Comparison of ENCODE assay signal across 12 cellular contexts in genomic region chr9:69645488-69645887, GRCh38. TPM values are rescaled to one million over a fixed set of nuclear protein-coding genes. Genes with fewer than 3 reads are reported as not detected.
A peak's percentile ranks its signal among the peaks of the same experiment; 100 is the strongest.
DNase-seq lines count a peak whose midpoint lies in the region; ATAC-seq, FAIRE-seq and TF ChIP-seq lines count a peak whose summit lies in the region.
"Had no signal": no experiment of that assay in that cellular context is flagged by ENCODE, and none has a peak within 500 bp of the region (broad histone marks: within the 10 kb centered on the region; RNA-seq: fewer than 3 reads in every experiment).

No MANE protein-coding gene starts in this region.

- no peak overlapping the region for H3K4me3 Mint-ChIP-seq in endodermal cell
- H3K4me3 Mint-ChIP-seq: dendritic cell treated with granulocyte-macrophage colony-stimulating factor and Interleukin-4, amounts not matched to agents 40 ng/mL and 50 ng/mL, for 4 days had no signal

- peaks cover 28% of the 10 kb centered on the region for H3K4me1 Mint-ChIP-seq in endodermal cell

- H3K27me3 ChIP-seq in endodermal cell (ENCODE audit: control insufficient read depth, insufficient read depth, low read length, poor library complexity, severe bottlenecking) = no peaks in the 10 kb centered on the region
- H3K27me3 ChIP-seq: hepatocyte, neutrophil had no signal

- WGBS in endodermal cell (ENCODE audit: insufficient coverage in 1 of 2, insufficient read length in 1 of 2), 2 experiments = 84 to 87% methylated on average over 8 to 10 of the region's 10 CpGs

- no peak overlapping the region for H3K27ac Mint-ChIP-seq in endodermal cell
- H3K27ac Mint-ChIP-seq: dendritic cell treated with granulocyte-macrophage colony-stimulating factor and Interleukin-4, amounts not matched to agents 40 ng/mL and 50 ng/mL, for 4 days had no signal

- no peaks in the 10 kb centered on the region for H3K9me3 ChIP-seq in endodermal cell (ENCODE audit: control insufficient read depth, low read length)
- H3K9me3 ChIP-seq: neutrophil had no signal

- ATAC-seq in GM18870 (IDR thresholded peaks at IDR 0.05; ENCODE audit: unreplicated experiment) = no peak
- no peak for ATAC-seq in HG02610 (IDR thresholded peaks at IDR 0.05; ENCODE audit: unreplicated experiment)
- no peak for ATAC-seq in GM18861 (IDR thresholded peaks at IDR 0.05; ENCODE audit: unreplicated experiment)

- H3K27me3 Mint-ChIP-seq in endodermal cell (ENCODE audit: insufficient read depth) = no peaks in the 10 kb centered on the region
- H3K27me3 Mint-ChIP-seq: dendritic cell treated with granulocyte-macrophage colony-stimulating factor and Interleukin-4, amounts not matched to agents 40 ng/mL and 50 ng/mL, for 4 days had no signal

- H3K36me3 ChIP-seq in endodermal cell (ENCODE audit: control insufficient read depth, insufficient read depth, low read length) = no peaks in the 10 kb centered on the region
- H3K36me3 ChIP-seq: neutrophil had no signal

- no peak overlapping the region for H3K27ac ChIP-seq in endodermal cell (ENCODE audit: low read depth, low read length)
- H3K27ac ChIP-seq: hepatocyte, neutrophil had no signal

- no peak for FAIRE-seq in GM19239 (lab: Jason Lieb, UNC)

- DNase-seq in DMS79 treated with DMSO at 0.1 percent for 48 hours (lab: John Stamatoyannopoulos, UW) = peak; percentile 27
- peak; percentile 83 for DNase-seq in NCI-H2107 treated with DMSO at 0.1 percent for 48 hours (lab: John Stamatoyannopoulos, UW; ENCODE audit: unreplicated experiment)
- peak; percentile 62 for DNase-seq in endodermal cell
- DNase-seq in myocyte (ENCODE audit: low read depth) = peak; percentile 6
- DNase-seq in GM19239 (ENCODE audit: insufficient read length, low spot score) = no peak
- DNase-seq: stimulated activated CD4-positive, alpha-beta T cell treated with anti-CD3 and anti-CD28 coated beads, Interleukin-4, amount 100 ng/mL, for 24 hours had no signal

- peaks cover 9% of the 10 kb centered on the region for H3K4me1 ChIP-seq in endodermal cell (ENCODE audit: control insufficient read depth, insufficient read depth, low read length)

- TF ChIP-seq CTCF in endodermal cell (conservative IDR thresholded peaks at IDR 0.05) = no peak

- H3K36me3 Mint-ChIP-seq in endodermal cell (ENCODE audit: low read depth) = no peaks in the 10 kb centered on the region

- peaks cover 4% of the 10 kb centered on the region for H3K9me3 Mint-ChIP-seq in endodermal cell
- H3K9me3 Mint-ChIP-seq: dendritic cell treated with granulocyte-macrophage colony-stimulating factor and Interleukin-4, amounts not matched to agents 40 ng/mL and 50 ng/mL, for 4 days had no signal

- no peak overlapping the region for H3K4me3 ChIP-seq in endodermal cell (ENCODE audit: low read length)
- H3K4me3 ChIP-seq: hepatocyte had no signal

- no peak overlapping the region for H3K9ac ChIP-seq in endodermal cell (ENCODE audit: extremely low read depth, low read length, poor library complexity, severe bottlenecking)

RNA-seq across cellular contexts. Expression of gene APBA1, which starts 26.7 kb away (rescaled TPM):
- under 1 TPM; 0.51 to 0.75 TPM for total RNA-seq in endodermal cell
- polyA plus RNA-seq in endodermal cell (2013, experiment 1 of 2) = 2.8 TPM
- polyA plus RNA-seq in endodermal cell (2013, experiment 2 of 2) = 1.6 TPM
- total RNA-seq in myocyte = 2.9 and 4.0 TPM in 2 replicates
- 4.8 TPM for polyA plus RNA-seq in myocyte (2012)
